In genomic region chr11:44528581-44528980, GRCh38 we compare ENCODE assay signal across 18 cellular contexts.
"Had no signal": no experiment of that assay in that cellular context is flagged by ENCODE, and none has a peak within 500 bp of the region (broad histone marks: within the 10 kb centered on the region; RNA-seq: fewer than 3 reads in every experiment).

No MANE protein-coding gene starts in this region.

- H3K4me3 Mint-ChIP-seq: naive B cell, type B pancreatic cell had no signal

- H3K79me2 ChIP-seq: hepatocyte had no signal

- H3K27ac Mint-ChIP-seq: type B pancreatic cell had no signal

- H3K36me3 ChIP-seq: ovary, right atrium auricular region, suprapubic skin, thyroid gland had no signal

- H3K36me3 Mint-ChIP-seq: naive B cell, type B pancreatic cell had no signal

- H3K4me2 ChIP-seq: hepatocyte had no signal

- H3K27me3 ChIP-seq: hepatocyte, ovary, right atrium auricular region, suprapubic skin, thyroid gland had no signal

- H3K9me3 ChIP-seq: ovary, right atrium auricular region, suprapubic skin, thyroid gland had no signal

- H3K9me3 Mint-ChIP-seq: naive B cell, type B pancreatic cell had no signal

- FAIRE-seq: small intestine, urothelium cell line had no signal

- DNase-seq: dorsolateral prefrontal cortex; effector CD8-positive, alpha-beta T cell; foreskin melanocyte; head of caudate nucleus; left colon; naive B cell; nucleus accumbens; ovary; small intestine; stimulated activated CD4-positive, alpha-beta T cell treated with anti-CD3 and anti-CD28 coated beads, Interleukin-12 subunit alpha, Interleukin-12 subunit beta, amount 100 ng/mL, for 4 hours; stimulated activated naive CD8-positive, alpha-beta T cell treated with anti-CD3 and anti-CD28 coated beads, Interleukin-15, Interleukin-2, amounts not matched to agents 100 U/mL and 50 U/mL, for 24 hours; thyroid gland had no signal

- H3K4me1 ChIP-seq: right atrium auricular region, suprapubic skin, thyroid gland had no signal

- H2AFZ ChIP-seq: hepatocyte had no signal

- ATAC-seq: left colon; stimulated activated naive CD8-positive, alpha-beta T cell treated with anti-CD3 and anti-CD28 coated beads, Interleukin-15, Interleukin-2, amounts not matched to agents 100 U/mL and 50 U/mL, for 24 hours had no signal

- H3K4me3 ChIP-seq: coronary artery, dorsolateral prefrontal cortex, hepatocyte, ovary, right atrium auricular region, suprapubic skin, thyroid gland had no signal

- H3K27ac ChIP-seq: coronary artery, dorsolateral prefrontal cortex, hepatocyte, ovary, right atrium auricular region, suprapubic skin, thyroid gland had no signal
